Comparison of ENCODE assay signal across 10 cellular contexts in genomic region chr4:41359836-41360213, GRCh38.
DNase-seq lines count a peak whose midpoint lies in the region; ATAC-seq and TF ChIP-seq lines count a peak whose summit lies in the region.
"Had no signal": no experiment of that assay in that cellular context is flagged by ENCODE, and none has a peak within 500 bp of the region (broad histone marks: within the 10 kb centered on the region; RNA-seq: fewer than 3 reads in every experiment).

No MANE protein-coding gene starts in this region.

- POLR2A ChIA-PET in activated CD8-positive, alpha-beta T cell treated with anti-CD3 and anti-CD28 coated beads, Interleukin-2, amount 10 ng/mL, durations not matched to agents 7 days and 5 days (lab: Charles Lee): no interaction called here

- no peaks in the 10 kb centered on the region for H3K9me3 ChIP-seq in Peyer's patch
- H3K9me3 ChIP-seq in fibroblast of lung (ENCODE audit: control insufficient read depth, insufficient read depth, low read depth, low read length): no peaks in the 10 kb centered on the region
- H3K9me3 ChIP-seq in ovary: no peaks in the 10 kb centered on the region

- no peak for TF ChIP-seq POLR2A in Peyer's patch (IDR thresholded peaks at IDR 0.05)
- no peak for TF ChIP-seq POLR2A in ovary (IDR thresholded peaks at IDR 0.05)

- H3K4me2 ChIP-seq in fibroblast of lung (ENCODE audit: extremely low read depth, insufficient read depth, low read length): peak overlapping the region; percentile 60

- ATAC-seq in activated CD8-positive, alpha-beta T cell treated with anti-CD3 and anti-CD28 coated beads, Interleukin-2, amount 10 ng/mL, durations not matched to agents 7 days and 5 days: no peak
- ATAC-seq in HG03135 (IDR thresholded peaks at IDR 0.05; ENCODE audit: unreplicated experiment): no peak
- ATAC-seq in activated CD4-positive, CD25-positive, alpha-beta regulatory T cell treated with anti-CD3 and anti-CD28 coated beads, Interleukin-2, amount 50 U/mL, for 24 hours: no peak
- ATAC-seq: activated CD8-positive, alpha-beta memory T cell treated with anti-CD3 and anti-CD28 coated beads, Interleukin-2, amount 10 ng/mL, durations not matched to agents 7 days and 5 days had no signal

- TF ChIP-seq EP300 in ovary (IDR thresholded peaks at IDR 0.05): no peak

- no peaks in the 10 kb centered on the region for H4K20me1 ChIP-seq in fibroblast of lung (ENCODE audit: control insufficient read depth, extremely low read depth, insufficient read depth, low read length)

- H3K36me3 Mint-ChIP-seq in activated CD8-positive, alpha-beta T cell treated with anti-CD3 and anti-CD28 coated beads, Interleukin-2, amount 10 ng/mL, durations not matched to agents 7 days and 5 days (ENCODE audit: low read depth): no peaks in the 10 kb centered on the region
- H3K36me3 Mint-ChIP-seq: activated CD8-positive, alpha-beta memory T cell treated with anti-CD3 and anti-CD28 coated beads, Interleukin-2, amount 10 ng/mL, durations not matched to agents 7 days and 5 days had no signal

- H3K9ac ChIP-seq in fibroblast of lung (ENCODE audit: insufficient read depth, low read length): no peak overlapping the region

- H3K4me3 ChIP-seq in Peyer's patch (peak overlapping the region; percentile 37 to 79 (median 58)), fibroblast of lung (replicated peaks in 1 of 4; ENCODE audit: control extremely low read depth in 1 of 4, insufficient read depth in 1 of 4, low read depth in 3 of 4, low read length in 4 of 4) (peak overlapping the region; percentile 23 to 65 (median 46)), ovary (peak overlapping the region; percentile 61)

- H3K4me1 Mint-ChIP-seq in activated CD8-positive, alpha-beta T cell treated with anti-CD3 and anti-CD28 coated beads, Interleukin-2, amount 10 ng/mL, durations not matched to agents 7 days and 5 days (ENCODE audit: low read depth): peaks cover 1% of the 10 kb centered on the region
- H3K4me1 Mint-ChIP-seq: activated CD8-positive, alpha-beta memory T cell treated with anti-CD3 and anti-CD28 coated beads, Interleukin-2, amount 10 ng/mL, durations not matched to agents 7 days and 5 days had no signal

- H3K27me3 Mint-ChIP-seq in activated CD8-positive, alpha-beta T cell treated with anti-CD3 and anti-CD28 coated beads, Interleukin-2, amount 10 ng/mL, durations not matched to agents 7 days and 5 days (ENCODE audit: low read depth): peaks cover 35% of the 10 kb centered on the region

- intact Hi-C loops in ovary (cut with DNase I): no loop called here

- no peaks in the 10 kb centered on the region for H3K27me3 ChIP-seq in Peyer's patch
- H3K27me3 ChIP-seq in fibroblast of lung (ENCODE audit: control insufficient read depth, insufficient read depth, low read length): peaks cover 8% of the 10 kb centered on the region
- no peaks in the 10 kb centered on the region for H3K27me3 ChIP-seq in ovary

- CTCF ChIA-PET in activated CD8-positive, alpha-beta T cell treated with anti-CD3 and anti-CD28 coated beads, Interleukin-2, amount 10 ng/mL, durations not matched to agents 7 days and 5 days (lab: Charles Lee): no interaction called here

- DNase-seq in Peyer's patch (no peak), fibroblast of lung (ENCODE audit: low read depth in 2 of 2) (no peak), ovary (no peak), activated gamma-delta T cell (lab: John Stamatoyannopoulos, UW) (no peak)
- no peak for DNase-seq in activated CD8-positive, alpha-beta T cell treated with anti-CD3 and anti-CD28 coated beads, Interleukin-2, amount 10 ng/mL, durations not matched to agents 7 days and 5 days
- DNase-seq: activated CD8-positive, alpha-beta memory T cell treated with anti-CD3 and anti-CD28 coated beads, Interleukin-2, amount 10 ng/mL, durations not matched to agents 7 days and 5 days; DND-41 had no signal

- no peaks in the 10 kb centered on the region for H3K79me2 ChIP-seq in fibroblast of lung (ENCODE audit: control insufficient read depth, insufficient read depth, low read length)

- H3K27ac Mint-ChIP-seq in activated CD8-positive, alpha-beta T cell treated with anti-CD3 and anti-CD28 coated beads, Interleukin-2, amount 10 ng/mL, durations not matched to agents 7 days and 5 days: no peak overlapping the region
- H3K27ac Mint-ChIP-seq: activated CD8-positive, alpha-beta memory T cell treated with anti-CD3 and anti-CD28 coated beads, Interleukin-2, amount 10 ng/mL, durations not matched to agents 7 days and 5 days had no signal

- 49 to 54% (median 51%) methylated on average over 11 of the region's 11 CpGs for WGBS in ovary, 3 donors

- H3K4me3 Mint-ChIP-seq in activated CD8-positive, alpha-beta T cell treated with anti-CD3 and anti-CD28 coated beads, Interleukin-2, amount 10 ng/mL, durations not matched to agents 7 days and 5 days: no peak overlapping the region
- H3K4me3 Mint-ChIP-seq: activated CD8-positive, alpha-beta memory T cell treated with anti-CD3 and anti-CD28 coated beads, Interleukin-2, amount 10 ng/mL, durations not matched to agents 7 days and 5 days had no signal

- H3K27ac ChIP-seq in C4-2B (peak overlapping the region; percentile 100), Peyer's patch (peak overlapping the region in 1 of 4 donors; percentile 63), fibroblast of lung (ENCODE audit: insufficient read depth, low read length) (no peak overlapping the region), ovary (no peak overlapping the region)

- H2AFZ ChIP-seq in fibroblast of lung (ENCODE audit: low read length): no peak overlapping the region

- no peak for TF ChIP-seq CTCF in C4-2B (conservative IDR thresholded peaks at IDR 0.05)
- TF ChIP-seq CTCF in Peyer's patch (IDR thresholded peaks at IDR 0.05): no peak
- no peak for TF ChIP-seq CTCF in fibroblast of lung (conservative IDR thresholded peaks at IDR 0.05 in 1 of 2, IDR thresholded peaks at IDR 0.05 in 1 of 2; ENCODE audit: low read depth in 1 of 2, low read length in 2 of 2)
- TF ChIP-seq CTCF in ovary (IDR thresholded peaks at IDR 0.05): no peak

- H3K36me3 ChIP-seq in Peyer's patch: no peaks in the 10 kb centered on the region
- H3K36me3 ChIP-seq in fibroblast of lung (ENCODE audit: control insufficient read depth, insufficient read depth, low read length): no peaks in the 10 kb centered on the region
- H3K36me3 ChIP-seq in ovary: no peaks in the 10 kb centered on the region

- no peaks in the 10 kb centered on the region for H3K9me3 Mint-ChIP-seq in activated CD8-positive, alpha-beta T cell treated with anti-CD3 and anti-CD28 coated beads, Interleukin-2, amount 10 ng/mL, durations not matched to agents 7 days and 5 days (ENCODE audit: insufficient read depth)

- H3K4me1 ChIP-seq in Peyer's patch: peaks cover 0 to 7% (median 0%) of the 10 kb centered on the region in 4 donors
- peaks cover 2% of the 10 kb centered on the region for H3K4me1 ChIP-seq in fibroblast of lung (ENCODE audit: control insufficient read depth, extremely low read depth, insufficient read depth, low read length)
- H3K4me1 ChIP-seq in ovary (ENCODE audit: insufficient read depth): peaks cover 6% of the 10 kb centered on the region
